In genomic region chr20:34083781-34084180, GRCh38 we compare ENCODE assay signal across 11 cellular contexts. TPM values are rescaled to one million over a fixed set of nuclear protein-coding genes. Genes with fewer than 3 reads are reported as not detected.
DNase-seq lines count a peak whose midpoint lies in the region; ATAC-seq and TF ChIP-seq lines count a peak whose summit lies in the region.
"Had no signal": no experiment of that assay in that cellular context is flagged by ENCODE, and none has a peak within 500 bp of the region (broad histone marks: within the 10 kb centered on the region; RNA-seq: fewer than 3 reads in every experiment).

No MANE protein-coding gene starts in this region.

- no peaks in the 10 kb centered on the region for H3K9me2 ChIP-seq in Karpas-422 (replicated peaks; ENCODE audit: insufficient read depth, low read length)

- DNase-seq in CD8-positive, alpha-beta T cell: no peak
- peak; percentile 41 for DNase-seq in Karpas-422
- no peak for DNase-seq in foreskin melanocyte
- DNase-seq: DMS153, islet precursor cell, SHP77 had no signal

- H3K36me3 Mint-ChIP-seq in CD8-positive, alpha-beta T cell: peaks cover 89% of the 10 kb centered on the region

- peak overlapping the region; percentile 55 for H3K27ac Mint-ChIP-seq in CD8-positive, alpha-beta T cell

- no peaks in the 10 kb centered on the region for H3K27me3 ChIP-seq in CD8-positive, alpha-beta T cell (ENCODE audit: insufficient read depth, low read length)
- H3K27me3 ChIP-seq in Karpas-422 (ENCODE audit: low read length) (no peaks in the 10 kb centered on the region), gastroesophageal sphincter (no peaks in the 10 kb centered on the region), skeletal muscle tissue (ENCODE audit: control insufficient read depth in 3 of 3, insufficient read depth in 3 of 3, low read length in 3 of 3) (no peaks in the 10 kb centered on the region)

- POLR2A ChIA-PET in CD8-positive, alpha-beta T cell (lab: Charles Lee): no interaction called here

- no peak overlapping the region for H3K4me3 ChIP-seq in CD8-positive, alpha-beta T cell (ENCODE audit: low read depth, low read length)
- no peak overlapping the region for H3K4me3 ChIP-seq in Karpas-422 (ENCODE audit: low read length)
- H3K4me3 ChIP-seq in gastroesophageal sphincter: no peak overlapping the region
- H3K4me3 ChIP-seq in skeletal muscle tissue (ENCODE audit: low read length in 3 of 3): no peak overlapping the region

- peaks cover 8% of the 10 kb centered on the region for H3K79me2 ChIP-seq in Karpas-422 (ENCODE audit: low read length)

- no peaks in the 10 kb centered on the region for H3K4me1 ChIP-seq in CD8-positive, alpha-beta T cell (ENCODE audit: insufficient read depth, low read length)
- H3K4me1 ChIP-seq in Karpas-422 (ENCODE audit: low read length) (peaks cover 19% of the 10 kb centered on the region), gastroesophageal sphincter (peaks cover 0 to 24% (median 3%) of the 10 kb centered on the region in 3 donors), skeletal muscle tissue (ENCODE audit: control insufficient read depth in 3 of 3, insufficient read depth in 3 of 3, low read length in 3 of 3) (peaks cover 17 to 28% (median 27%) of the 10 kb centered on the region in 3 donors)

- no peak for TF ChIP-seq CTCF in CD8-positive, alpha-beta T cell (IDR thresholded peaks at IDR 0.05)
- TF ChIP-seq CTCF in gastroesophageal sphincter (IDR thresholded peaks at IDR 0.05): no peak

- no peaks in the 10 kb centered on the region for H3K27me3 Mint-ChIP-seq in CD8-positive, alpha-beta T cell (ENCODE audit: low read depth)

- no peak overlapping the region for H3K9ac ChIP-seq in Karpas-422 (ENCODE audit: low read length)
- H3K9ac ChIP-seq in skeletal muscle tissue (ENCODE audit: low read depth in 1 of 3, low read length in 3 of 3): no peak overlapping the region

- TF ChIP-seq POLR2A in gastroesophageal sphincter (IDR thresholded peaks at IDR 0.05): no peak

- no peak overlapping the region for H3K4me3 Mint-ChIP-seq in CD8-positive, alpha-beta T cell

- no peak for ATAC-seq in CD8-positive, alpha-beta T cell
- ATAC-seq in gastroesophageal sphincter (no peak), HG03571 (IDR thresholded peaks at IDR 0.05; ENCODE audit: unreplicated experiment) (no peak), HG03521 (IDR thresholded peaks at IDR 0.05; ENCODE audit: unreplicated experiment) (no peak)

- no peak overlapping the region for H3K4me2 ChIP-seq in Karpas-422 (ENCODE audit: low read depth, low read length, poor library complexity, severe bottlenecking)

- H3K4me1 Mint-ChIP-seq in CD8-positive, alpha-beta T cell (ENCODE audit: low read depth): peaks cover 11% of the 10 kb centered on the region

- no peak overlapping the region for H2AFZ ChIP-seq in Karpas-422 (ENCODE audit: low read length)

- no peak for TF ChIP-seq EP300 in gastroesophageal sphincter (IDR thresholded peaks at IDR 0.05)

- intact Hi-C loops in CD8-positive, alpha-beta T cell (cut with DNase I, micrococcal nuclease): no loop called here

- WGBS in gastroesophageal sphincter (ENCODE audit: low coverage in 1 of 2), 2 donors: 80 to 95% methylated on average over 2 of the region's 2 CpGs

- H3K9me3 Mint-ChIP-seq in CD8-positive, alpha-beta T cell: no peaks in the 10 kb centered on the region

- no peaks in the 10 kb centered on the region for H3K9me3 ChIP-seq in CD8-positive, alpha-beta T cell (ENCODE audit: low read length)
- no peaks in the 10 kb centered on the region for H3K9me3 ChIP-seq in Karpas-422 (ENCODE audit: low read length)
- no peaks in the 10 kb centered on the region for H3K9me3 ChIP-seq in gastroesophageal sphincter
- H3K9me3 ChIP-seq in skeletal muscle tissue (ENCODE audit: control insufficient read depth in 3 of 3, low read length in 3 of 3): no peaks in the 10 kb centered on the region

- no peak overlapping the region for H3K27ac ChIP-seq in CD8-positive, alpha-beta T cell (ENCODE audit: low read depth, low read length)
- H3K27ac ChIP-seq in Karpas-422 (ENCODE audit: low read length): peak overlapping the region; percentile 30; the same call in 1 of the 2 replicates
- H3K27ac ChIP-seq in gastroesophageal sphincter: peak overlapping the region in 3 of 4 donors; percentile 52 to 64 (median 60)
- peak overlapping the region; percentile 43 for H3K27ac ChIP-seq in skeletal muscle tissue (ENCODE audit: low read depth, low read length)
- H3K27ac ChIP-seq: HL-60 had no signal

- H3K36me3 ChIP-seq in CD8-positive, alpha-beta T cell (ENCODE audit: insufficient read depth, low read length): peaks cover 49% of the 10 kb centered on the region
- H3K36me3 ChIP-seq in Karpas-422 (ENCODE audit: insufficient read depth, low read length): peaks cover 11% of the 10 kb centered on the region; the same call in 1 of the 2 replicates
- H3K36me3 ChIP-seq in gastroesophageal sphincter: peaks cover 0 to 85% of the 10 kb centered on the region in 2 donors
- H3K36me3 ChIP-seq in skeletal muscle tissue (ENCODE audit: control insufficient read depth in 3 of 3, insufficient read depth in 3 of 3, low read length in 3 of 3): peaks cover 35 to 43% (median 41%) of the 10 kb centered on the region in 3 donors

- CTCF ChIA-PET in CD8-positive, alpha-beta T cell (lab: Charles Lee): no interaction called here

- H4K20me1 ChIP-seq in Karpas-422 (ENCODE audit: insufficient read depth, low read depth, low read length): peaks cover 15% of the 10 kb centered on the region; the same call in 1 of the 2 replicates

RNA-seq across cellular contexts. Expression of gene EIF2S2, which starts 28.3 kb away (rescaled TPM):
- 10 to 100 TPM; 19.4 to 19.6 TPM for total RNA-seq in CD8-positive, alpha-beta T cell
- total RNA-seq in Karpas-422 (2014; rRNA removed; shearing (Covaris generic); ENCODE audit: low replicate concordance): 63.9 and 83.5 TPM in 2 replicates
- total RNA-seq in gastroesophageal sphincter (10 to 100 TPM; 44.4 to 65.6 (median 56.8) TPM), skeletal muscle tissue (35.5 TPM)
